ENCODE assay signal across 20 cellular contexts in genomic region chr1:246091477-246091876, GRCh38.
"Had no signal": no experiment of that assay in that cellular context is flagged by ENCODE, and none has a peak within 500 bp of the region (broad histone marks: within the 10 kb centered on the region; RNA-seq: fewer than 3 reads in every experiment).

No MANE protein-coding gene starts in this region.

- H3K9me3 ChIP-seq: esophagus squamous epithelium, gastrocnemius medialis, neutrophil, right atrium auricular region, tibial artery, uterus had no signal

- H3K36me3 ChIP-seq: esophagus squamous epithelium, gastrocnemius medialis, heart right ventricle, neutrophil, right atrium auricular region, tibial artery, uterus had no signal

- H3K27me3 ChIP-seq: dorsolateral prefrontal cortex, esophagus squamous epithelium, gastrocnemius medialis, heart right ventricle, neutrophil, right atrium auricular region, tibial artery, uterus had no signal

- H3K27me3 Mint-ChIP-seq: naive thymus-derived CD4-positive, alpha-beta T cell had no signal

- DNase-seq: activated CD4-positive, alpha-beta T cell treated with anti-CD3 and anti-CD28 coated beads for 4 hours; activated naive CD4-positive, alpha-beta T cell treated with anti-CD3 and anti-CD28 coated beads, Interleukin-2, amount 50 U/mL, for 16 hours; activated T-cell treated with anti-CD3 and anti-CD28 coated beads, Interleukin-2, amount 50 U/mL, for 1 hour; amygdala; dorsolateral prefrontal cortex; esophagus squamous epithelium; gastrocnemius medialis; heart right ventricle; mammary epithelial cell; naive thymus-derived CD4-positive, alpha-beta T cell; posterior cingulate gyrus; small intestine; tibial artery; uterus had no signal

- H3K4me3 Mint-ChIP-seq: naive thymus-derived CD4-positive, alpha-beta T cell; T-helper 2 cell treated with Interferon-gamma antibody and Interleukin-4, amounts not matched to agents 5 μg/mL and 100 μg/mL, for 36 hours had no signal

- H3K4me3 ChIP-seq: dorsolateral prefrontal cortex, esophagus squamous epithelium, gastrocnemius medialis, heart right ventricle, right atrium auricular region, tibial artery, uterus had no signal

- H3K27ac Mint-ChIP-seq: naive thymus-derived CD4-positive, alpha-beta T cell; T-helper 2 cell treated with Interferon-gamma antibody and Interleukin-4, amounts not matched to agents 5 μg/mL and 100 μg/mL, for 36 hours had no signal

- H3K27ac ChIP-seq: dorsolateral prefrontal cortex, esophagus squamous epithelium, gastrocnemius medialis, heart right ventricle, neutrophil, right atrium auricular region, tibial artery, uterus had no signal

- FAIRE-seq: bronchial epithelial cell, endometrium, small intestine had no signal

- H3K4me1 ChIP-seq: esophagus squamous epithelium, heart right ventricle, right atrium auricular region, tibial artery, uterus had no signal

- ATAC-seq: gastrocnemius medialis; heart right ventricle; left lobe of liver; naive thymus-derived CD4-positive, alpha-beta T cell had no signal
